In genomic region chr11:65261591-65262380, GRCh38 we compare ENCODE assay signal across 8 cellular contexts. TPM values are rescaled to one million over a fixed set of nuclear protein-coding genes. Genes with fewer than 3 reads are reported as not detected.
DNase-seq lines count a peak whose midpoint lies in the region; ATAC-seq and TF ChIP-seq lines count a peak whose summit lies in the region.

Gene POLA2, plus strand, starts transcription at chr11:65261962. Its CDS starts 331 bp downstream, at chr11:65262293.

- TF ChIP-seq CTCF in RWPE1 (conservative IDR thresholded peaks at IDR 0.05; ENCODE audit: low read depth) = no peak
- no peak for TF ChIP-seq CTCF in fibroblast of mammary gland (conservative IDR thresholded peaks at IDR 0.05; ENCODE audit: control insufficient read depth, insufficient read depth, low read depth, low read length)
- TF ChIP-seq CTCF in natural killer cell (IDR thresholded peaks at IDR 0.05) = no peak

- peak within 1 kb of the TSS; percentile 92 for H3K27ac Mint-ChIP-seq in activated T-helper 17 cell treated with anti-CD3 and anti-CD28 coated beads, Interleukin-2, amount 50 U/mL, for 72 hours
- H3K27ac Mint-ChIP-seq in natural killer cell = peak within 1 kb of the TSS; percentile 93 to 97

- no peaks in the 10 kb centered on the region for H3K9me3 Mint-ChIP-seq in activated T-helper 17 cell treated with anti-CD3 and anti-CD28 coated beads, Interleukin-2, amount 50 U/mL, for 72 hours
- H3K9me3 Mint-ChIP-seq in natural killer cell = no peaks in the 10 kb centered on the region

- POLR2A ChIA-PET in RWPE1 (lab: Yijun Ruan, JAX; ENCODE audit: low non-redundant PET) = interaction anchor here (0.5 to 1.4 kb wide), 9 partner anchors 10 to 790 kb away, joined by 3 to 5 read pairs (median 3); partner anchors contain the start of genes DPF2 and SF3B2

- peak within 1 kb of the TSS; percentile 70 for H3K4me3 ChIP-seq in fibroblast of mammary gland (ENCODE audit: control insufficient read depth, low read depth, low read length)

- CTCF ChIA-PET in RWPE1 (lab: Yijun Ruan, JAX) = interaction anchor here (0.6 to 2.2 kb wide), 3 partner anchors 13 to 1501 kb away, joined by 3 to 12 read pairs (median 8); partner anchors contain the start of gene CDC42EP2

- ATAC-seq in activated T-helper 17 cell treated with anti-CD3 and anti-CD28 coated beads, Interleukin-2, amount 50 U/mL, for 72 hours (replicated peaks) = peak; percentile 93
- peak; percentile 91 to 97 (median 94) for ATAC-seq in natural killer cell

- peak within 1 kb of the TSS; percentile 95 for H3K4me3 Mint-ChIP-seq in activated T-helper 17 cell treated with anti-CD3 and anti-CD28 coated beads, Interleukin-2, amount 50 U/mL, for 72 hours
- peak within 1 kb of the TSS; percentile 95 for H3K4me3 Mint-ChIP-seq in natural killer cell

- peaks cover 23% of the 10 kb centered on the region for H3K4me1 Mint-ChIP-seq in activated T-helper 17 cell treated with anti-CD3 and anti-CD28 coated beads, Interleukin-2, amount 50 U/mL, for 72 hours
- peaks cover 19 to 37% of the 10 kb centered on the region in 2 donors for H3K4me1 Mint-ChIP-seq in natural killer cell

- peaks cover 48% of the 10 kb centered on the region for H3K36me3 Mint-ChIP-seq in activated T-helper 17 cell treated with anti-CD3 and anti-CD28 coated beads, Interleukin-2, amount 50 U/mL, for 72 hours (ENCODE audit: low read depth)
- no peaks in the 10 kb centered on the region for H3K36me3 Mint-ChIP-seq in natural killer cell

- intact Hi-C loops in natural killer cell (cut with micrococcal nuclease) = no loop called here

- H3K27ac ChIP-seq in RWPE1 = peak within 1 kb of the TSS; percentile 94

- peak; percentile 96 for DNase-seq in EH (ENCODE audit: low read depth)
- DNase-seq in H4 (ENCODE audit: low spot score) = peak; percentile 88
- DNase-seq in LoVo (ENCODE audit: low spot score) = peak; percentile 98
- DNase-seq in RWPE1 (ENCODE audit: low spot score) = peak; percentile 99
- peak; percentile 95 for DNase-seq in fibroblast of mammary gland (ENCODE audit: low read depth)
- DNase-seq in natural killer cell = peak; percentile 95
- peak; percentile 91 to 98 (median 96) for DNase-seq in stimulated activated naive CD4-positive, alpha-beta T cell (lab: John Stamatoyannopoulos, UW)

- no peaks in the 10 kb centered on the region for H3K27me3 Mint-ChIP-seq in activated T-helper 17 cell treated with anti-CD3 and anti-CD28 coated beads, Interleukin-2, amount 50 U/mL, for 72 hours
- no peaks in the 10 kb centered on the region for H3K27me3 Mint-ChIP-seq in natural killer cell (ENCODE audit: low read depth in 2 of 2)

RNA-seq across cellular contexts. Expression of gene POLA2, which starts in this region (rescaled TPM):
- total RNA-seq in H4 (2014; rRNA removed; shearing (Covaris generic)) = 33.0 and 40.9 TPM in 2 replicates
- total RNA-seq in activated T-helper 17 cell treated with anti-CD3 and anti-CD28 coated beads, Interleukin-2, amount 50 U/mL, for 72 hours = 10 to 100 TPM; 54.6 to 64.1 TPM
- 10 to 100 TPM; 21.2 to 24.2 (median 22.7) TPM for total RNA-seq in natural killer cell

Comparison
In these comparisons a context has a peak if more than half of its experiments do, and no peak if none do; other contexts are left out.
1. Peak in every context shown above with its lines: DNase-seq, ATAC-seq, H3K4me3 ChIP-seq and H3K27ac ChIP-seq.